8 cellular contexts compared by ENCODE assay signal in the genomic region with DNA sequence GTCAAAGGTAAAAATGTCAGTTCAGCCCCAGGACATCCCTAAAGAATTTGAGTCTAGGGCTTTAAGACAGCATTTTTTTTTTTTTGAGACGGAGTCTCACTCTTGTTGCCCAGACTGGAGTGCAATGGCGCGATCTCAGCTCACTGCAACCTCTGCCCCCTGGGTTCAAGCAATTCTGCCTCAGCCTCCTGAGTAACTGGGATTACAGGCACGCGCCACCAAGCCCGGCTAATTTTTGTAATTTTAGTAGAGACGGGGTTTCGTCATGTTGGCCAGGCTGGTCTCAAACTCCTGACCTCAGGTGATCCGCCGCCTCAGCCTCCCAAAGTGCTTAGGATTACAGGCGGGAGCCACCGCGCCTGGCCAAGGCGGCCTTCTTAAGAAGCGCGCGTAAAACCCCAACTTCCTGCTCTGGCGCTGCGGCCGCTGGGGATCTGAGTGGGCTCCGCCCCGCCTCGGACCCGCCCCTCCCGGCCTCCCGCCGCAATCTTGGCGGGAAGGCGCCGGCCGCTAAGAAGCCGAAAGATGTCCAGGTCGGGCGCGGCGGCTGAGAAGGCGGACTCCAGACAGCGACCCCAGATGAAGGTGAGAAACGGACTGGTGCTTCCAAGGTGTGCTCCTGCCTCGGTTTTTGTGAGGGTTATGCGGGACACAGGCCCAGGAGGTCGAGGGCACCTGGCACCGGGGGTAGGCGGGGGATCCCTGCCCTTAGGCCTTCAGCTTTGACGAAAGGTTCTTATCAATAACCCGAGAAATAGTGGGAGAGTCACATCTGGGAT. TPM values are rescaled to one million over a fixed set of nuclear protein-coding genes. Genes with fewer than 3 reads are reported as not detected.
DNase-seq lines count a peak whose midpoint lies in the region; ATAC-seq and TF ChIP-seq lines count a peak whose summit lies in the region.
"Not testable (repeated sequence)": the region's sequence is repeated elsewhere in the genome, so short reads cannot be mapped to it uniquely, and the experiment has no call there.

A gene (plus strand): TSS at position 495 of the 779 bp plus-strand sequence. CDS start 31 bp downstream, at position 526.

- H3K9ac ChIP-seq in subcutaneous abdominal adipose tissue (ENCODE audit: low read length in 5 of 5) = peak within 1 kb of the TSS; percentile 12 to 87 (median 76)

- H3K4me1 Mint-ChIP-seq in glutamatergic neuron (ENCODE audit: low read depth, unreplicated experiment) = not testable (repeated sequence)

- H3K27me3 Mint-ChIP-seq in glutamatergic neuron (ENCODE audit: unreplicated experiment) = not testable (repeated sequence)

- peak within 1 kb of the TSS; percentile 92 to 94 for H3K27ac Mint-ChIP-seq in activated naive CD4-positive, alpha-beta T cell treated with anti-CD3 and anti-CD28 coated beads, Interleukin-2, amount 50 U/mL, for 72 hours
- not testable (repeated sequence) for H3K27ac Mint-ChIP-seq in glutamatergic neuron (ENCODE audit: unreplicated experiment)

- H3K4me3 ChIP-seq in subcutaneous abdominal adipose tissue (ENCODE audit: low read depth in 1 of 5, low read length in 5 of 5) = peak within 1 kb of the TSS; percentile 50 to 76 (median 72)

- H3K27me3 ChIP-seq in subcutaneous abdominal adipose tissue (ENCODE audit: control insufficient read depth in 5 of 5, insufficient read depth in 4 of 5, low read length in 5 of 5) = not testable (repeated sequence)

- peak; percentile 75 for ATAC-seq in HG02642 (IDR thresholded peaks at IDR 0.05; ENCODE audit: poor library complexity, unreplicated experiment)
- ATAC-seq in activated naive CD4-positive, alpha-beta T cell treated with anti-CD3 and anti-CD28 coated beads, Interleukin-2, amount 50 U/mL, for 72 hours = peak; percentile 73 to 74

- not testable (repeated sequence) for TF ChIP-seq CTCF in glutamatergic neuron (IDR thresholded peaks at IDR 0.05; ENCODE audit: partially characterized antibody, unreplicated experiment)

- not testable (repeated sequence) for H3K36me3 ChIP-seq in subcutaneous abdominal adipose tissue (ENCODE audit: control insufficient read depth in 5 of 5, insufficient read depth in 5 of 5, low read length in 5 of 5)

- H3K4me1 ChIP-seq in subcutaneous abdominal adipose tissue (ENCODE audit: control insufficient read depth in 5 of 5, insufficient read depth in 5 of 5, low read length in 5 of 5) = peaks cover 1 to 41% (median 32%) of the 10 kb centered on the region in 5 donors

- H3K9me3 ChIP-seq in subcutaneous abdominal adipose tissue (ENCODE audit: control insufficient read depth in 5 of 5, low read length in 5 of 5) = not testable (repeated sequence)

- peak within 1 kb of the TSS; percentile 41 for H3K27ac ChIP-seq in subcutaneous abdominal adipose tissue (ENCODE audit: low read depth, low read length)

- peaks cover 43 to 56% of the 10 kb centered on the region in 2 donors for H3K36me3 Mint-ChIP-seq in activated naive CD4-positive, alpha-beta T cell treated with anti-CD3 and anti-CD28 coated beads, Interleukin-2, amount 50 U/mL, for 72 hours
- not testable (repeated sequence) for H3K36me3 Mint-ChIP-seq in glutamatergic neuron (ENCODE audit: unreplicated experiment)

- peak; percentile 26 for DNase-seq in GF-D8 (lab: John Stamatoyannopoulos, UW)
- DNase-seq in NCI-H1417 treated with DMSO at 0.1 percent for 48 hours (lab: John Stamatoyannopoulos, UW) = peak; percentile 2
- peak; percentile 65 to 76 for DNase-seq in SW 1271 (lab: John Stamatoyannopoulos, UW)
- DNase-seq in activated naive CD4-positive, alpha-beta T cell treated with anti-CD3 and anti-CD28 coated beads, Interleukin-2, amount 50 U/mL, for 72 hours (ENCODE audit: low spot score in 2 of 2) = peak; percentile 80 to 89
- peak; percentile 70 for DNase-seq in glutamatergic neuron
- peak; percentile 28 for DNase-seq in occipital lobe (lab: John Stamatoyannopoulos, UW)

- H3K9me3 Mint-ChIP-seq in activated naive CD4-positive, alpha-beta T cell treated with anti-CD3 and anti-CD28 coated beads, Interleukin-2, amount 50 U/mL, for 72 hours; glutamatergic neuron (ENCODE audit: unreplicated experiment): not testable (repeated sequence)

- H3K4me3 Mint-ChIP-seq in glutamatergic neuron (ENCODE audit: unreplicated experiment) = peak within 1 kb of the TSS; percentile 83

RNA-seq across cellular contexts. Expression of the gene that starts here (rescaled TPM):
- total RNA-seq in activated naive CD4-positive, alpha-beta T cell treated with anti-CD3 and anti-CD28 coated beads, Interleukin-2, amount 50 U/mL, for 72 hours = 100 to 1,000 TPM in 1 of 2 donors, 10 to 100 TPM in 1; 70.8 to 124 TPM
- 4.7 TPM for total RNA-seq in glutamatergic neuron (ENCODE audit: unreplicated experiment)
- 20.3 TPM for total RNA-seq in occipital lobe

Comparison
In these comparisons a context has a peak if more than half of its experiments do, and no peak if none do; other contexts are left out.
1. Peak in every context shown above with its lines: DNase-seq, ATAC-seq, H3K4me3 ChIP-seq and H3K27ac ChIP-seq.
2. DNase-seq: peak in every context shown above with its lines; median percentile 84 in activated naive CD4-positive, alpha-beta T cell treated with anti-CD3 and anti-CD28 coated beads, Interleukin-2, amount 50 U/mL, for 72 hours; 70 in SW 1271; 70 in glutamatergic neuron; 28 in occipital lobe; 26 in GF-D8; 2 in NCI-H1417 treated with DMSO at 0.1 percent for 48 hours.